Comparison of ENCODE assay signal across 8 cellular contexts in the genomic region with DNA sequence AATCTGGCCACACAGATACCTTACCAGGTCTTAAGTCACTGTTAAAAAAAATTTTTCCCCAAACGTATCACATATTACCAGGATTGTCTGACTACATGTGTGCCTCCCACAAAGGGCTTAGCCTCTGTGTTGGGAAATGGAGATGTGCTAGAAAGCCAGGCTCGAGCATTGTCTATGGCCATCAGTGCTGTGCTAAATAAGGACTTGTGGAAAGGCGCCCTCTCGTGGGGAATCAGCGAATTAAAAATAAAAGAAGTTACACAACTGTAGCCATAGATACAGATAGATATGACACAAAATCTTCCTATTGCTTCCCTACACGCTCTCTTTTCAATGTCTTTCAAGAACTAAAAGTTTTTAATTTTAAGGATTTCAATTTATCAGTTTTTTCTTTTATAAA. TPM values are rescaled to one million over a fixed set of nuclear protein-coding genes. Genes with fewer than 3 reads are reported as not detected.
A peak's percentile ranks its signal among the peaks of the same experiment; 100 is the strongest.
DNase-seq lines count a peak whose midpoint lies in the region; ATAC-seq and TF ChIP-seq lines count a peak whose summit lies in the region.

No MANE protein-coding gene starts in this region.

- no peaks in the 10 kb centered on the region for H3F3A ChIP-seq in OCI-LY1 (ENCODE audit: insufficient read depth, low read length)

- H3K9ac ChIP-seq in OCI-LY1 (ENCODE audit: low read length), result no peak overlapping the region

- H3K4me3 ChIP-seq in AG10803 (ENCODE audit: low read length) (no peak overlapping the region), OCI-LY1 (ENCODE audit: low read depth, low read length, poor library complexity, severe bottlenecking) (no peak overlapping the region), foreskin fibroblast (ENCODE audit: low read depth in 1 of 2, low read length in 2 of 2) (no peak overlapping the region), prostate gland (no peak overlapping the region)

- H2AFZ ChIP-seq in OCI-LY1 (ENCODE audit: low read length), result no peak overlapping the region

- H3K4me2 ChIP-seq in OCI-LY1 (ENCODE audit: low read length), result no peak overlapping the region

- H3K9me3 ChIP-seq in OCI-LY1 (ENCODE audit: low read length) (peaks cover 2% of the 10 kb centered on the region; the same call in 1 of the 2 replicates), prostate gland (no peaks in the 10 kb centered on the region)

- H3K79me2 ChIP-seq in OCI-LY1 (ENCODE audit: insufficient read depth, low read length), result no peaks in the 10 kb centered on the region

- H3K9me2 ChIP-seq in OCI-LY1 (ENCODE audit: low read depth, low read length), result no peaks in the 10 kb centered on the region

- WGBS in prostate gland, result 12% methylated on average over 6 of the region's 6 CpGs

- H3K4me1 ChIP-seq in OCI-LY1 (ENCODE audit: insufficient read depth, low read length, severe bottlenecking) (peaks cover 10% of the 10 kb centered on the region), prostate gland (replicated peaks) (no peaks in the 10 kb centered on the region)

- TF ChIP-seq POLR2A in prostate gland (IDR thresholded peaks at IDR 0.05), result no peak

- TF ChIP-seq CTCF in AG10803 (conservative IDR thresholded peaks at IDR 0.05; ENCODE audit: low read length) (peak; percentile 68), OCI-LY1 (IDR thresholded peaks at IDR 0.05; ENCODE audit: low read length) (peak; percentile 55), foreskin fibroblast (IDR thresholded peaks at IDR 0.05; ENCODE audit: low read depth, low read length) (peak; percentile 52), prostate gland (IDR thresholded peaks at IDR 0.05) (peak in 2 of 4 experiments; percentile 47 to 50)

- no peaks in the 10 kb centered on the region for H3K36me3 ChIP-seq in OCI-LY1 (ENCODE audit: insufficient read depth, low read length)
- H3K36me3 ChIP-seq in prostate gland, result no peaks in the 10 kb centered on the region

- intact Hi-C loops in prostate gland (cut with DNase I), result no loop called here

- H4K20me1 ChIP-seq in OCI-LY1 (ENCODE audit: insufficient read depth, low read length), result no peaks in the 10 kb centered on the region

- DNase-seq in AG10803 (ENCODE audit: low read depth), result peak; percentile 75
- DNase-seq in HCEC 1CT, result peak; percentile 67
- DNase-seq in activated T-cell treated with anti-CD3 and anti-CD28 coated beads, Interleukin-2, amount 50 U/mL, for 1 hour, result peak; percentile 49
- DNase-seq in foreskin fibroblast, result peak; percentile 7 to 46
- DNase-seq in prostate gland (ENCODE audit: low spot score), result peak; percentile 23

- H3K27me3 ChIP-seq in OCI-LY1 (ENCODE audit: insufficient read depth, low read length) (no peaks in the 10 kb centered on the region), prostate gland (replicated peaks; ENCODE audit: insufficient read depth) (no peaks in the 10 kb centered on the region)

- ATAC-seq in GM21515 (IDR thresholded peaks at IDR 0.05; ENCODE audit: unreplicated experiment) (no peak), GM19328 (IDR thresholded peaks at IDR 0.05; ENCODE audit: unreplicated experiment) (no peak)

- H3K27ac ChIP-seq in OCI-LY1 (ENCODE audit: low read depth, low read length, poor library complexity, severe bottlenecking), result no peak overlapping the region
- no peak overlapping the region for H3K27ac ChIP-seq in prostate gland

RNA-seq across cellular contexts. Expression of a gene that starts 47.5 kb away (rescaled TPM):
- total RNA-seq in prostate gland, result under 1 TPM in 1 of 2 donors, not detected in 1; 0.62 TPM

RNA-seq across cellular contexts. Expression of a gene that starts 49.1 kb away (rescaled TPM):
- total RNA-seq in prostate gland, result not detected

RNA-seq across cellular contexts. Expression of a gene that starts 52.7 kb away (rescaled TPM):
- not detected for total RNA-seq in prostate gland

Comparison
In these comparisons a context has a peak if more than half of its experiments do, and no peak if none do; other contexts are left out.
1. DNase-seq: peak in every context shown above with its lines; median percentile 75 in AG10803; 67 in HCEC 1CT; 49 in activated T-cell treated with anti-CD3 and anti-CD28 coated beads, Interleukin-2, amount 50 U/mL, for 1 hour; 26 in foreskin fibroblast; 23 in prostate gland.